In genomic region chr1:202005958-202006357, GRCh38 we compare ENCODE assay signal across 13 cellular contexts.
DNase-seq lines count a peak whose midpoint lies in the region; ATAC-seq and TF ChIP-seq lines count a peak whose summit lies in the region.
"Had no signal": no experiment of that assay in that cellular context is flagged by ENCODE, and none has a peak within 500 bp of the region (broad histone marks: within the 10 kb centered on the region; RNA-seq: fewer than 3 reads in every experiment).

No MANE protein-coding gene starts in this region.

- H4K20me1 ChIP-seq in OCI-LY3 (ENCODE audit: insufficient read depth, low read length) = no peaks in the 10 kb centered on the region

- no peak overlapping the region for H2AFZ ChIP-seq in OCI-LY3 (ENCODE audit: low read depth, low read length)

- no peak overlapping the region for H3K4me2 ChIP-seq in OCI-LY3 (ENCODE audit: low read length)

- ATAC-seq in HG03135 (IDR thresholded peaks at IDR 0.05; ENCODE audit: unreplicated experiment) (no peak), GM18868 (IDR thresholded peaks at IDR 0.05; ENCODE audit: unreplicated experiment) (no peak)
- ATAC-seq: GM12878 had no signal

- peak; percentile 42; the same call in 1 of the 2 replicates for TF ChIP-seq CTCF in OCI-LY3 (IDR thresholded peaks at IDR 0.05; ENCODE audit: low read depth, low read length)
- peak; percentile 39 for TF ChIP-seq CTCF in epithelial cell of esophagus (IDR thresholded peaks at IDR 0.05; ENCODE audit: insufficient read depth, low read depth, low read length, missing control alignments)

- H3K79me2 ChIP-seq in OCI-LY3 (ENCODE audit: low read length) = peaks cover 5% of the 10 kb centered on the region

- H3K27me3 ChIP-seq in OCI-LY3 (ENCODE audit: low read depth, low read length) = no peaks in the 10 kb centered on the region
- H3K27me3 ChIP-seq: vagina had no signal

- DNase-seq in EH (ENCODE audit: low read depth) (peak; percentile 62), epithelial cell of esophagus (ENCODE audit: low read depth) (no peak), putamen (ENCODE audit: low spot score) (peak; percentile 33), dedifferentiated amniotic fluid mesenchymal stem cell (ENCODE audit: extremely low spot score) (no peak), GOT3 (lab: John Stamatoyannopoulos, UW) (no peak)
- DNase-seq: activated B cell treated with CpG ODN at 0.5 μM for 24 hours, kidney glomerular epithelial cell, NCI-H1417 treated with DMSO at 0.1 percent for 48 hours had no signal

- H3K27ac ChIP-seq in OCI-LY3 (ENCODE audit: low read length) = no peak overlapping the region
- H3K27ac ChIP-seq: vagina had no signal

- H3K4me3 ChIP-seq in OCI-LY3 (ENCODE audit: low read length) = no peak overlapping the region
- H3K4me3 ChIP-seq in epithelial cell of esophagus (ENCODE audit: low read length) = no peak overlapping the region
- H3K4me3 ChIP-seq: GM12878, vagina had no signal

- H3K9me3 ChIP-seq in OCI-LY3 (ENCODE audit: insufficient read depth, low read length) = no peaks in the 10 kb centered on the region
- H3K9me3 ChIP-seq: vagina had no signal

- no peak overlapping the region for H3K9ac ChIP-seq in OCI-LY3 (ENCODE audit: low read length)

- peaks cover 18% of the 10 kb centered on the region for H3K4me1 ChIP-seq in OCI-LY3 (ENCODE audit: low read length)

- peaks cover 41% of the 10 kb centered on the region for H3K36me3 ChIP-seq in OCI-LY3 (replicated peaks; ENCODE audit: low read depth, low read length)

Comparison
In these comparisons a context has a peak if more than half of its experiments do, and no peak if none do; other contexts are left out.
1. DNase-seq: peak in EH (single experiment) and putamen (single experiment); none in epithelial cell of esophagus (single experiment), dedifferentiated amniotic fluid mesenchymal stem cell (single experiment) and GOT3 (single experiment).